In genomic region chr5:96228449-96228848, GRCh38 we compare ENCODE assay signal across 23 cellular contexts.
DNase-seq lines count a peak whose midpoint lies in the region; ATAC-seq and TF ChIP-seq lines count a peak whose summit lies in the region.
"Had no signal": no experiment of that assay in that cellular context is flagged by ENCODE, and none has a peak within 500 bp of the region (broad histone marks: within the 10 kb centered on the region; RNA-seq: fewer than 3 reads in every experiment).

No MANE protein-coding gene starts in this region.

- peaks cover 9% of the 10 kb centered on the region in 2 experiments; a peak in 2 of 4 replicates for H3K79me1 ChIP-seq in IMR-90 (ENCODE audit: low read depth in 1 of 2, low read length in 2 of 2)
- no peaks in the 10 kb centered on the region for H3K79me1 ChIP-seq in H9 (ENCODE audit: insufficient read depth, low read depth, low read length, poor library complexity, severe bottlenecking)

- H3K4me1 ChIP-seq in ACC112 (ENCODE audit: control insufficient read depth, insufficient read depth, low read length, unreplicated experiment) (peaks cover 30% of the 10 kb centered on the region), IMR-90 (ENCODE audit: control insufficient read depth, insufficient read depth, low read length) (peaks cover 9% of the 10 kb centered on the region), mammary epithelial cell (ENCODE audit: insufficient read depth, low read length) (peaks cover 30% of the 10 kb centered on the region), H9 (ENCODE audit: insufficient read depth, low read length) (no peaks in the 10 kb centered on the region)
- H3K4me1 ChIP-seq: HAP-1, neural progenitor cell had no signal

- H2BK12ac ChIP-seq in H9 (ENCODE audit: insufficient read length, low read depth, low read length) = no peak overlapping the region

- H3K18ac ChIP-seq in IMR-90 (ENCODE audit: low read depth, low read length) = peak overlapping the region; percentile 86
- no peak overlapping the region for H3K18ac ChIP-seq in H9 (ENCODE audit: insufficient read length, low read depth, low read length)

- H2BK5ac ChIP-seq in IMR-90 (ENCODE audit: low read depth, low read length, poor library complexity, severe bottlenecking) (peak overlapping the region; percentile 98), H9 (ENCODE audit: insufficient read length, low read length) (no peak overlapping the region)

- peak overlapping the region; percentile 92 for H3K27ac ChIP-seq in ACC112 (ENCODE audit: low read depth, low read length)
- H3K27ac ChIP-seq in IMR-90 (ENCODE audit: insufficient read depth, low read length) = no peak overlapping the region; the same call in 1 of the 2 replicates
- H3K27ac ChIP-seq in mammary epithelial cell (ENCODE audit: insufficient read depth, low read depth, low read length) = peak overlapping the region; percentile 96
- no peak overlapping the region for H3K27ac ChIP-seq in H9 (ENCODE audit: insufficient read length, low read depth, low read length)
- H3K27ac ChIP-seq: neural progenitor cell had no signal

- H3K4me2 ChIP-seq in IMR-90 (ENCODE audit: low read depth, low read length) (no peak overlapping the region), mammary epithelial cell (ENCODE audit: insufficient read depth, low read depth, low read length) (peak overlapping the region; percentile 56), H9 (ENCODE audit: insufficient read depth, insufficient read length, low read length) (no peak overlapping the region)
- H3K4me2 ChIP-seq: neural progenitor cell had no signal

- TF ChIP-seq RAD21 in IMR-90 (IDR thresholded peaks at IDR 0.05; ENCODE audit: low read length) = no peak

- H3K27ac Mint-ChIP-seq in mesothelial cell of epicardium = peak overlapping the region; percentile 4
- no peak overlapping the region for H3K27ac Mint-ChIP-seq in H9
- H3K27ac Mint-ChIP-seq: activated naive CD8-positive, alpha-beta T cell treated with anti-CD3 and anti-CD28 coated beads, Interleukin-2, amount 50 U/mL, for 24 hours; CD8-positive, alpha-beta T cell; neural progenitor cell had no signal

- H2BK15ac ChIP-seq in IMR-90 (ENCODE audit: low read depth, low read length) (peak overlapping the region; percentile 36; the same call in 2 of the 3 replicates), H9 (ENCODE audit: low read depth, low read length) (no peak overlapping the region)

- no peak for TF ChIP-seq POLR2A in IMR-90 (IDR thresholded peaks at IDR 0.05; ENCODE audit: low read depth, low read length)

- BruUV-seq in IMR-90 (replicated peaks; lab: Mats Ljungman, UMichigan) (no TSS peak), mammary epithelial cell (replicated peaks; lab: Mats Ljungman, UMichigan) (no TSS peak)

- no peak overlapping the region for H2AK5ac ChIP-seq in IMR-90 (ENCODE audit: low read depth, low read length)
- no peak overlapping the region for H2AK5ac ChIP-seq in H9 (ENCODE audit: insufficient read length, low read length)

- peak overlapping the region; percentile 43; the same call in 1 of the 2 replicates for H4K5ac ChIP-seq in IMR-90 (ENCODE audit: low read depth, low read length)
- no peak overlapping the region for H4K5ac ChIP-seq in H9 (ENCODE audit: insufficient read length, low read depth, low read length)

- peaks cover 8% of the 10 kb centered on the region; the same call in 1 of the 2 replicates for H3K9me1 ChIP-seq in IMR-90 (ENCODE audit: insufficient read depth, low read length)

- CTCF ChIA-PET in IMR-90 (lab: Yijun Ruan, JAX) = no interaction called here
- CTCF ChIA-PET in mammary epithelial cell (lab: Charles Lee; ENCODE audit: low non-redundant PET) = no interaction called here

- in situ Hi-C loops in IMR-90 (cut with MboI; ENCODE audit: low sequenced_read_pairs) (no loop called here), mammary epithelial cell (cut with MboI; ENCODE audit: low sequenced_read_pairs in 2 of 2) (no loop called here)

- H3K27me3 Mint-ChIP-seq in mesothelial cell of epicardium (ENCODE audit: low read depth) = no peaks in the 10 kb centered on the region
- H3K27me3 Mint-ChIP-seq in H9 (ENCODE audit: low read depth) = no peaks in the 10 kb centered on the region
- H3K27me3 Mint-ChIP-seq: type B pancreatic cell had no signal

- peaks cover 9% of the 10 kb centered on the region for H3K9me3 Mint-ChIP-seq in mesothelial cell of epicardium
- 0 out of 5 replicates have a peak, but pooled peaks cover 0 to 2% of the 10 kb centered on the region in 2 experiments for H3K9me3 Mint-ChIP-seq in H9
- H3K9me3 Mint-ChIP-seq: CD8-positive, alpha-beta T cell; central memory CD8-positive, alpha-beta T cell; type B pancreatic cell had no signal

- intact Hi-C loops in IMR-90 (cut with micrococcal nuclease) (loop anchor here (5.0 kb wide), 2 partner anchors 109 to 371 kb away; no protein-coding TSS in a partner anchor), mammary epithelial cell (cut with micrococcal nuclease) (loop anchor here (1.0 to 2.0 kb wide), 2 partner anchors 8 to 370 kb away; no protein-coding TSS in a partner anchor)

- H3K4me3 Mint-ChIP-seq in mesothelial cell of epicardium = no peak overlapping the region
- no peak overlapping the region for H3K4me3 Mint-ChIP-seq in H9
- H3K4me3 Mint-ChIP-seq: activated naive CD8-positive, alpha-beta T cell treated with anti-CD3 and anti-CD28 coated beads, Interleukin-2, amount 50 U/mL, for 24 hours; CD8-positive, alpha-beta T cell; central memory CD8-positive, alpha-beta T cell; neural progenitor cell; type B pancreatic cell had no signal

- H3K27me3 ChIP-seq in ACC112 (ENCODE audit: insufficient read depth, low read length) (no peaks in the 10 kb centered on the region), IMR-90 (ENCODE audit: control insufficient read depth, insufficient read depth, low read length) (no peaks in the 10 kb centered on the region), mammary epithelial cell (ENCODE audit: insufficient read depth, low read length) (no peaks in the 10 kb centered on the region), H9 (ENCODE audit: insufficient read depth, low read length) (no peaks in the 10 kb centered on the region)
- H3K27me3 ChIP-seq: neural progenitor cell had no signal

- no peak for ATAC-seq in IMR-90 (ENCODE audit: low read depth)
- ATAC-seq: activated naive CD8-positive, alpha-beta T cell treated with anti-CD3 and anti-CD28 coated beads, Interleukin-2, amount 50 U/mL, for 24 hours; CD8-positive, alpha-beta T cell; left cardiac atrium had no signal

- H4K20me1 ChIP-seq in IMR-90 (ENCODE audit: insufficient read depth, low read length) (no peaks in the 10 kb centered on the region), mammary epithelial cell (ENCODE audit: insufficient read depth, low read length) (no peaks in the 10 kb centered on the region), H9 (ENCODE audit: control insufficient read depth, insufficient read depth, insufficient read length) (no peaks in the 10 kb centered on the region)

- TF ChIP-seq CTCF in IMR-90 (conservative IDR thresholded peaks at IDR 0.05; ENCODE audit: low read depth, low read length) = no peak
- TF ChIP-seq CTCF in mammary epithelial cell (conservative IDR thresholded peaks at IDR 0.05 in 1 of 2, IDR thresholded peaks at IDR 0.05 in 1 of 2; ENCODE audit: extremely low read depth in 1 of 2, insufficient read depth in 1 of 2, low read depth in 1 of 2, low read length in 2 of 2) = no peak
- no peak for TF ChIP-seq CTCF in mesothelial cell of epicardium (IDR thresholded peaks at IDR 0.05; ENCODE audit: unreplicated experiment)
- TF ChIP-seq CTCF in H9 (conservative IDR thresholded peaks at IDR 0.05) = no peak

- H3K56ac ChIP-seq in IMR-90 (ENCODE audit: extremely low read depth, insufficient read depth, low read length) = no peak overlapping the region
- no peak overlapping the region for H3K56ac ChIP-seq in H9 (ENCODE audit: insufficient read length, low read depth, low read length)

- dilution Hi-C loops in IMR-90 (cut with HindIII; ENCODE audit: low sequenced_read_pairs, unreplicated experiment) (no loop called here), mammary epithelial cell (cut with HindIII; ENCODE audit: low sequenced_read_pairs) (no loop called here)

- H3K4me3 ChIP-seq in ACC112 (ENCODE audit: low read depth, low read length) = no peak overlapping the region
- H3K4me3 ChIP-seq in IMR-90 (ENCODE audit: insufficient read depth, low read depth, low read length) = no peak overlapping the region
- no peak overlapping the region for H3K4me3 ChIP-seq in mammary epithelial cell (replicated peaks in 1 of 3; ENCODE audit: insufficient read depth in 1 of 3, low read depth in 2 of 3, low read length in 3 of 3)
- H3K4me3 ChIP-seq: HAP-1, neural progenitor cell had no signal

- H4K8ac ChIP-seq in IMR-90 (ENCODE audit: low read depth in 2 of 2, low read length in 2 of 2) (peak overlapping the region in 1 of 2 experiments; percentile 100; a peak in 2 of 4 replicates), H9 (replicated peaks; ENCODE audit: insufficient read length, low read depth, low read length) (no peak overlapping the region)

- H3K14ac ChIP-seq in IMR-90 (replicated peaks; ENCODE audit: low read depth, low read length) (no peak overlapping the region), H9 (ENCODE audit: insufficient read depth, low read length) (no peak overlapping the region)

- H3K79me2 ChIP-seq in ACC112 (ENCODE audit: control insufficient read depth, insufficient read depth, low read length, unreplicated experiment) (no peaks in the 10 kb centered on the region), mammary epithelial cell (ENCODE audit: insufficient read depth, low read length) (no peaks in the 10 kb centered on the region), H9 (ENCODE audit: insufficient read depth, low read length) (no peaks in the 10 kb centered on the region)

- H3K23ac ChIP-seq in IMR-90 (ENCODE audit: low read depth, low read length) = no peak overlapping the region
- H3K23ac ChIP-seq in H9 (ENCODE audit: insufficient read length, low read depth, low read length) = no peak overlapping the region

- no peak overlapping the region for H2AK9ac ChIP-seq in IMR-90 (replicated peaks; ENCODE audit: low read depth, low read length, poor library complexity)

- peak overlapping the region; percentile 99; the same call in 1 of the 2 replicates for H2BK20ac ChIP-seq in IMR-90 (ENCODE audit: low read depth, low read length)
- no peak overlapping the region for H2BK20ac ChIP-seq in H9 (ENCODE audit: low read depth, low read length, poor library complexity, severe bottlenecking)

- H2BK120ac ChIP-seq in IMR-90 (ENCODE audit: low read depth, low read length) = peak overlapping the region; percentile 100
- no peak overlapping the region for H2BK120ac ChIP-seq in H9 (ENCODE audit: low read depth, low read length, poor library complexity, severe bottlenecking)

- DNase-seq in IMR-90 = peak; percentile 49
- DNase-seq in mammary epithelial cell = peak; percentile 85
- no peak for DNase-seq in mesothelial cell of epicardium (ENCODE audit: low spot score in 2 of 2, unreplicated experiment in 2 of 2)
- DNase-seq in NCI-H526 treated with DMSO at 0.1 percent for 48 hours (lab: John Stamatoyannopoulos, UW) = no peak
- no peak for DNase-seq in SK-N-DZ (ENCODE audit: low spot score)
- no peak for DNase-seq in H9
- DNase-seq in stimulated activated naive CD4-positive, alpha-beta T cell (lab: John Stamatoyannopoulos, UW) = no peak
- DNase-seq: activated CD4-positive, CD25-positive, alpha-beta regulatory T cell; activated naive CD8-positive, alpha-beta T cell treated with anti-CD3 and anti-CD28 coated beads, Interleukin-2, amount 50 U/mL, for 24 hours; CD8-positive, alpha-beta T cell; DMS79 treated with DMSO at 0.1 percent for 48 hours; effector memory CD4-positive, alpha-beta T cell; KBM-7; left cardiac atrium; midbrain; NCI-H1092 treated with DMSO at 0.1 percent for 48 hours; NCI-H524 treated with DMSO at 0.1 percent for 48 hours; stimulated activated naive CD4-positive, alpha-beta T cell treated with Interleukin-2 at 50 U/mL for 16 hours had no signal

- H3K36me3 ChIP-seq in ACC112 (ENCODE audit: insufficient read depth, low read length) (peaks cover 3% of the 10 kb centered on the region), IMR-90 (ENCODE audit: control insufficient read depth, insufficient read depth, low read length) (no peaks in the 10 kb centered on the region), mammary epithelial cell (ENCODE audit: insufficient read depth, low read length) (no peaks in the 10 kb centered on the region)
- H3K36me3 ChIP-seq: HAP-1, neural progenitor cell had no signal

- no CpG with 5 or more reads among the region's 3 CpGs for WGBS in IMR-90 (ENCODE audit: extremely low coverage in 2 of 2, insufficient read length in 1 of 2), 2 experiments
- 4% methylated on average over 3 of the region's 3 CpGs for WGBS in mammary epithelial cell (ENCODE audit: low coverage, missing lambda C conversion rate)
- WGBS in H9 (ENCODE audit: extremely low coverage, insufficient read length, low lambda C conversion rate) = no CpG with 5 or more reads among the region's 3 CpGs

- no peak overlapping the region for H3T11ph ChIP-seq in H9 (ENCODE audit: low read length)

- no peaks in the 10 kb centered on the region for H3K9me3 ChIP-seq in IMR-90 (ENCODE audit: control insufficient read depth, insufficient read depth, low read length)
- no peaks in the 10 kb centered on the region for H3K9me3 ChIP-seq in mammary epithelial cell (replicated peaks; ENCODE audit: insufficient read depth, low read length)
- H3K9me3 ChIP-seq in H9 (ENCODE audit: control insufficient read depth, low read depth, low read length) = no peaks in the 10 kb centered on the region
- H3K9me3 ChIP-seq: HAP-1 had no signal

- POLR2A ChIA-PET in IMR-90 (lab: Charles Lee; ENCODE audit: unreplicated experiment) = interaction anchor here (0.6 kb wide), 2 partner anchors 12 to 270 kb away, joined by 3 read pairs; no protein-coding TSS in a partner anchor

- H4K91ac ChIP-seq in IMR-90 (ENCODE audit: insufficient read depth, low read depth, low read length) (no peak overlapping the region), H9 (ENCODE audit: insufficient read length, low read depth, low read length) (no peak overlapping the region)

- H3K23me2 ChIP-seq in H9 (ENCODE audit: insufficient read length, low read depth, low read length, poor library complexity, severe bottlenecking) = no peaks in the 10 kb centered on the region

- H3K4ac ChIP-seq in IMR-90 (ENCODE audit: low read depth, low read length) (no peak overlapping the region; the same call in 1 of the 2 replicates), H9 (ENCODE audit: low read depth, low read length) (no peak overlapping the region)

- H2AFZ ChIP-seq in ACC112 (ENCODE audit: low read length, unreplicated experiment) (peak overlapping the region; percentile 30), IMR-90 (replicated peaks; ENCODE audit: low read length, poor library complexity) (no peak overlapping the region), mammary epithelial cell (ENCODE audit: low read depth, low read length) (peak overlapping the region; percentile 0), H9 (ENCODE audit: low read length) (no peak overlapping the region)

- H3K9ac ChIP-seq in IMR-90 (ENCODE audit: low read depth, low read length) (no peak overlapping the region), mammary epithelial cell (ENCODE audit: insufficient read depth, low read length) (peak overlapping the region; percentile 51), H9 (ENCODE audit: extremely low read depth, insufficient read length, low read length) (no peak overlapping the region)
- H3K9ac ChIP-seq: neural progenitor cell had no signal

- H3K4me1 Mint-ChIP-seq in mesothelial cell of epicardium = peaks cover 11% of the 10 kb centered on the region
- no peaks in the 10 kb centered on the region for H3K4me1 Mint-ChIP-seq in H9
- H3K4me1 Mint-ChIP-seq: central memory CD8-positive, alpha-beta T cell had no signal

- H3K36me3 Mint-ChIP-seq in mesothelial cell of epicardium (no peaks in the 10 kb centered on the region), H9 (ENCODE audit: insufficient read depth in 1 of 3, low read depth in 3 of 3) (no peaks in the 10 kb centered on the region)
- H3K36me3 Mint-ChIP-seq: CD8-positive, alpha-beta T cell; neural progenitor cell; type B pancreatic cell had no signal

Comparison
In these comparisons a context has a peak if more than half of its experiments do, and no peak if none do; other contexts are left out.
1. H2AFZ ChIP-seq: peak in ACC112 (single experiment) and mammary epithelial cell (single experiment); none in IMR-90 (single experiment) and H9 (single experiment).
2. H3K27ac ChIP-seq: peak in ACC112 (single experiment) and mammary epithelial cell (single experiment); none in IMR-90 (single experiment) and H9 (single experiment).
3. DNase-seq: peak in IMR-90 (single experiment) and mammary epithelial cell (single experiment); none in mesothelial cell of epicardium (0 of 2), NCI-H526 treated with DMSO at 0.1 percent for 48 hours (single experiment), SK-N-DZ (single experiment), H9 (single experiment) and stimulated activated naive CD4-positive, alpha-beta T cell (0 of 6).